ENCODE assay signal across 13 cellular contexts in the genomic region with DNA sequence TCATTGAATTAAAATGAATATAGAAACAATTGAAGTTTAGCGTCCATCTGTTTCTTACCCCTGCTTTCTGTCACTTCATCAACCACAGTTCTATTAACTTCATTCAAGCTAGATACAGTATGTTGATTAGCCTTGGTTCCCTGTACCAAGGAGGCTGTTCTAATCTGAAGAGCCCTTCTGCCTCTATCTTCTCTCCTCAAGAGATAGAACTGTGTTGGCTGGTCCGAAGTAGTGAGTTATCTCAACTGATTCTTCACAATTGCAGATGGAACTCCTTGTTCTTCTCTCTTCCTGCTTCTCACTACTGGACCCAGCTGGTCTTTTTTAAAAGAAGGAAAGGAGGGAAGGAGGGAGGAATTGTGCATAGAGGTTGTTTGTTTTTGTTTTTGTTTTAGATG.
DNase-seq lines count a peak whose midpoint lies in the region; ATAC-seq and TF ChIP-seq lines count a peak whose summit lies in the region.
"Had no signal": no experiment of that assay in that cellular context is flagged by ENCODE, and none has a peak within 500 bp of the region (broad histone marks: within the 10 kb centered on the region; RNA-seq: fewer than 3 reads in every experiment).

No MANE protein-coding gene starts in this region.

- no peaks in the 10 kb centered on the region for H3F3A ChIP-seq in OCI-LY1 (ENCODE audit: insufficient read depth, low read length)

- no peak for TF ChIP-seq POLR2A in spleen (IDR thresholded peaks at IDR 0.05)

- H3K4me3 Mint-ChIP-seq in glutamatergic neuron (ENCODE audit: unreplicated experiment) = no peak overlapping the region
- no peak overlapping the region for H3K4me3 Mint-ChIP-seq in activated naive CD4-positive, alpha-beta T cell treated with anti-CD3 and anti-CD28 coated beads, Interleukin-2, amount 10 ng/mL, durations not matched to agents 7 days and 5 days
- H3K4me3 Mint-ChIP-seq: B cell; CD4-positive, alpha-beta T cell had no signal

- 52 to 62% (median 59%) methylated on average over 2 of the region's 2 CpGs for WGBS in spleen, 5 donors

- no peak overlapping the region; the same call in 1 of the 2 replicates for H3K4me2 ChIP-seq in OCI-LY1 (ENCODE audit: low read length)

- intact Hi-C loops in A673 (cut with micrococcal nuclease; ENCODE audit: unreplicated experiment) = no loop called here
- intact Hi-C loops in spleen (cut with DNase I; ENCODE audit: low total_unique reads) = loop anchor here (10.0 kb wide), 1 partner anchor 400 kb away; a partner anchor contains a TSS

- POLR2A ChIA-PET in A673 (lab: Charles Lee; ENCODE audit: low non-redundant PET) = interaction anchor here (0.5 kb wide), 1 partner anchor 834 kb away, joined by 13 read pairs; a partner anchor contains a TSS

- peak overlapping the region; percentile 33; the same call in 1 of the 2 replicates for H3K9ac ChIP-seq in OCI-LY1 (ENCODE audit: low read length)
- H3K9ac ChIP-seq: GM23248 had no signal

- BruUV-seq in A673 (replicated peaks; lab: Mats Ljungman, UMichigan) = no TSS peak

- H4K20me1 ChIP-seq in OCI-LY1 (ENCODE audit: insufficient read depth, low read length) = no peaks in the 10 kb centered on the region

- peaks cover 23% of the 10 kb centered on the region for H3K4me1 Mint-ChIP-seq in glutamatergic neuron (ENCODE audit: low read depth, unreplicated experiment)
- peaks cover 18% of the 10 kb centered on the region for H3K4me1 Mint-ChIP-seq in activated naive CD4-positive, alpha-beta T cell treated with anti-CD3 and anti-CD28 coated beads, Interleukin-2, amount 10 ng/mL, durations not matched to agents 7 days and 5 days

- DNase-seq in A673 (ENCODE audit: low spot score) (no peak), glutamatergic neuron (no peak), NCI-H345 (lab: John Stamatoyannopoulos, UW) (no peak), spleen (no peak)
- no peak for DNase-seq in activated naive CD4-positive, alpha-beta T cell treated with anti-CD3 and anti-CD28 coated beads, Interleukin-2, amount 10 ng/mL, durations not matched to agents 7 days and 5 days
- DNase-seq: SIG-M5 had no signal

- no peak for TF ChIP-seq CTCF in A673 (conservative IDR thresholded peaks at IDR 0.05; ENCODE audit: low read depth, low read length)
- TF ChIP-seq CTCF in OCI-LY1 (IDR thresholded peaks at IDR 0.05; ENCODE audit: low read length) = no peak
- no peak for TF ChIP-seq CTCF in VCaP (conservative IDR thresholded peaks at IDR 0.05)
- no peak for TF ChIP-seq CTCF in glutamatergic neuron (IDR thresholded peaks at IDR 0.05; ENCODE audit: partially characterized antibody, unreplicated experiment)
- TF ChIP-seq CTCF in spleen (IDR thresholded peaks at IDR 0.05 in 8 of 11, conservative IDR thresholded peaks at IDR 0.05 in 3 of 11) = no peak

- H3K9me2 ChIP-seq in OCI-LY1 (ENCODE audit: low read depth, low read length) = no peaks in the 10 kb centered on the region

- no peak overlapping the region for H2AFZ ChIP-seq in OCI-LY1 (ENCODE audit: low read length)
- H2AFZ ChIP-seq: GM23248 had no signal

- H3K9me3 Mint-ChIP-seq in glutamatergic neuron (ENCODE audit: unreplicated experiment) = peaks cover 1% of the 10 kb centered on the region
- no peaks in the 10 kb centered on the region for H3K9me3 Mint-ChIP-seq in activated naive CD4-positive, alpha-beta T cell treated with anti-CD3 and anti-CD28 coated beads, Interleukin-2, amount 10 ng/mL, durations not matched to agents 7 days and 5 days
- H3K9me3 Mint-ChIP-seq: CD4-positive, alpha-beta T cell had no signal

- H3K27ac ChIP-seq in A673 (ENCODE audit: low read depth, low read length, poor library complexity, severe bottlenecking) (peak overlapping the region; percentile 44), OCI-LY1 (ENCODE audit: low read depth, low read length, poor library complexity, severe bottlenecking) (peak overlapping the region; percentile 56), VCaP (peak overlapping the region; percentile 92; the same call in 1 of the 2 replicates), spleen (no peak overlapping the region)
- H3K27ac ChIP-seq: GM23248, RWPE1 had no signal

- peak overlapping the region; percentile 11 for H3K27ac Mint-ChIP-seq in glutamatergic neuron (ENCODE audit: unreplicated experiment)
- no peak overlapping the region for H3K27ac Mint-ChIP-seq in activated naive CD4-positive, alpha-beta T cell treated with anti-CD3 and anti-CD28 coated beads, Interleukin-2, amount 10 ng/mL, durations not matched to agents 7 days and 5 days
- H3K27ac Mint-ChIP-seq: B cell; CD4-positive, alpha-beta T cell had no signal

- H3K79me2 ChIP-seq in OCI-LY1 (ENCODE audit: insufficient read depth, low read length) = 0 out of 2 replicates have a peak, but pooled peaks cover 7% of the 10 kb centered on the region

- ATAC-seq in GM18873 (IDR thresholded peaks at IDR 0.05; ENCODE audit: low FRiP score, unreplicated experiment) = no peak

- H3K4me1 ChIP-seq in A673 (ENCODE audit: insufficient read depth, low read length, poor library complexity, severe bottlenecking) (peaks cover 66% of the 10 kb centered on the region), OCI-LY1 (ENCODE audit: insufficient read depth, low read length, severe bottlenecking) (peaks cover 49% of the 10 kb centered on the region), spleen (peaks cover 6 to 79% (median 22%) of the 10 kb centered on the region in 6 donors)

- no peaks in the 10 kb centered on the region for H3K27me3 Mint-ChIP-seq in glutamatergic neuron (ENCODE audit: unreplicated experiment)
- no peaks in the 10 kb centered on the region for H3K27me3 Mint-ChIP-seq in activated naive CD4-positive, alpha-beta T cell treated with anti-CD3 and anti-CD28 coated beads, Interleukin-2, amount 10 ng/mL, durations not matched to agents 7 days and 5 days
- H3K27me3 Mint-ChIP-seq: B cell; CD4-positive, alpha-beta T cell had no signal

- H3K4me3 ChIP-seq in A673 (ENCODE audit: low read depth, low read length, poor library complexity, severe bottlenecking) (peak overlapping the region; percentile 4), OCI-LY1 (ENCODE audit: low read depth, low read length, poor library complexity, severe bottlenecking) (no peak overlapping the region), spleen (no peak overlapping the region)
- H3K4me3 ChIP-seq: GM23248 had no signal

- no peaks in the 10 kb centered on the region for H3K36me3 Mint-ChIP-seq in glutamatergic neuron (ENCODE audit: unreplicated experiment)
- no peaks in the 10 kb centered on the region for H3K36me3 Mint-ChIP-seq in activated naive CD4-positive, alpha-beta T cell treated with anti-CD3 and anti-CD28 coated beads, Interleukin-2, amount 10 ng/mL, durations not matched to agents 7 days and 5 days

- H3K36me3 ChIP-seq in A673 (ENCODE audit: insufficient read depth, low read length, poor library complexity, severe bottlenecking) (no peaks in the 10 kb centered on the region), OCI-LY1 (ENCODE audit: insufficient read depth, low read length) (no peaks in the 10 kb centered on the region; the same call in 1 of the 2 replicates), spleen (no peaks in the 10 kb centered on the region)

- H3K27me3 ChIP-seq in A673 (replicated peaks; ENCODE audit: insufficient read depth, low read depth, low read length, poor library complexity) = no peaks in the 10 kb centered on the region
- no peaks in the 10 kb centered on the region for H3K27me3 ChIP-seq in OCI-LY1 (ENCODE audit: insufficient read depth, low read length)
- H3K27me3 ChIP-seq in spleen (replicated peaks in 1 of 7) = no peaks in the 10 kb centered on the region

- CTCF ChIA-PET in A673 (lab: Charles Lee) = interaction anchor here (0.5 to 1.7 kb wide), 10 partner anchors 17 to 337 kb away, joined by 3 to 12 read pairs (median 6); no protein-coding TSS in a partner anchor
- CTCF ChIA-PET in activated naive CD4-positive, alpha-beta T cell treated with anti-CD3 and anti-CD28 coated beads, Interleukin-2, amount 10 ng/mL, durations not matched to agents 7 days and 5 days (lab: Charles Lee) = interaction anchor here (0.7 to 4.4 kb wide), 22 partner anchors 9 to 599 kb away, joined by 3 to 27 read pairs (median 4); no protein-coding TSS in a partner anchor

- H3K9me3 ChIP-seq in A673 (ENCODE audit: low read depth, low read length, poor library complexity, severe bottlenecking) (no peaks in the 10 kb centered on the region), OCI-LY1 (ENCODE audit: low read length) (no peaks in the 10 kb centered on the region), spleen (no peaks in the 10 kb centered on the region)

Comparison
In these comparisons a context has a peak if more than half of its experiments do, and no peak if none do; other contexts are left out.
1. H3K27ac ChIP-seq: peak in A673 (single experiment), OCI-LY1 (single experiment) and VCaP (single experiment); none in spleen (0 of 8).